In genomic region chr19:55579766-55580621, GRCh38 we compare ENCODE assay signal across 8 cellular contexts. TPM values are rescaled to one million over a fixed set of nuclear protein-coding genes. Genes with fewer than 3 reads are reported as not detected.
DNase-seq lines count a peak whose midpoint lies in the region; ATAC-seq and TF ChIP-seq lines count a peak whose summit lies in the region.

No MANE protein-coding gene starts in this region.

- TF ChIP-seq CTCF in Peyer's patch (IDR thresholded peaks at IDR 0.05) (no peak), endothelial cell (IDR thresholded peaks at IDR 0.05; ENCODE audit: unreplicated experiment) (no peak)

- H3K9me3 ChIP-seq in Peyer's patch (no peaks in the 10 kb centered on the region), mucosa of stomach (ENCODE audit: control insufficient read depth, low read length) (no peaks in the 10 kb centered on the region)

- H3K27ac Mint-ChIP-seq in endothelial cell (ENCODE audit: unreplicated experiment), result peak overlapping the region; percentile 89

- DNase-seq in stimulated activated CD4-positive, alpha-beta T cell treated with anti-CD3 and anti-CD28 coated beads, Interleukin-15, amount 100 ng/mL, for 24 hours, result peak; percentile 21
- no peak for DNase-seq in stimulated activated CD4-positive, alpha-beta T cell treated with anti-CD3 and anti-CD28 coated beads, Interleukin-12 subunit alpha, Interleukin-12 subunit beta, amount 100 ng/mL, for 4 hours
- no peak for DNase-seq in Peyer's patch
- DNase-seq in endothelial cell (ENCODE audit: low spot score), result no peak
- DNase-seq in NCI-H187 treated with DMSO at 0.1 percent for 48 hours (lab: John Stamatoyannopoulos, UW), result no peak
- no peak for DNase-seq in GM19238 (ENCODE audit: insufficient read length, low spot score)

- H3K4me3 ChIP-seq in Peyer's patch, result peak overlapping the region; percentile 71 to 99 (median 76)
- H3K4me3 ChIP-seq in mucosa of stomach (ENCODE audit: low read length), result peak overlapping the region; percentile 20

- H3K36me3 Mint-ChIP-seq in endothelial cell (ENCODE audit: low read depth, unreplicated experiment), result peaks cover 23% of the 10 kb centered on the region

- TF ChIP-seq POLR2A in Peyer's patch (IDR thresholded peaks at IDR 0.05), result no peak

- H3K4me1 ChIP-seq in Peyer's patch (peaks cover 0 to 25% (median 3%) of the 10 kb centered on the region in 4 donors), mucosa of stomach (ENCODE audit: control insufficient read depth, insufficient read depth, low read length) (peaks cover 11% of the 10 kb centered on the region)

- no peak for ATAC-seq in GM18520 (IDR thresholded peaks at IDR 0.05; ENCODE audit: unreplicated experiment)

- peaks cover 7% of the 10 kb centered on the region for H3K27me3 Mint-ChIP-seq in endothelial cell (ENCODE audit: unreplicated experiment)

- peak overlapping the region; percentile 98 for H3K4me3 Mint-ChIP-seq in endothelial cell (ENCODE audit: unreplicated experiment)

- H3K27me3 ChIP-seq in Peyer's patch (no peaks in the 10 kb centered on the region), mucosa of stomach (ENCODE audit: control insufficient read depth, insufficient read depth, low read length) (no peaks in the 10 kb centered on the region)

- H3K9ac ChIP-seq in mucosa of stomach (ENCODE audit: low read length), result peak overlapping the region; percentile 93

- peaks cover 0 to 21% (median 0%) of the 10 kb centered on the region in 3 donors for H3K36me3 ChIP-seq in Peyer's patch
- H3K36me3 ChIP-seq in mucosa of stomach (ENCODE audit: control insufficient read depth, insufficient read depth, low read length), result no peaks in the 10 kb centered on the region

- peak overlapping the region; percentile 81 to 89 (median 84) for H3K27ac ChIP-seq in Peyer's patch

- no peaks in the 10 kb centered on the region for H3K9me3 Mint-ChIP-seq in endothelial cell (ENCODE audit: unreplicated experiment)

- peaks cover 24% of the 10 kb centered on the region for H3K4me1 Mint-ChIP-seq in endothelial cell (ENCODE audit: unreplicated experiment)

RNA-seq across cellular contexts. Expression of gene ZNF579, which starts 0.7 kb away (rescaled TPM):
- total RNA-seq in Peyer's patch, result 1 to 10 TPM in 3 of 4 donors, not detected in 1; 1.7 to 6.1 (median 3.1) TPM
- total RNA-seq in endothelial cell (ENCODE audit: unreplicated experiment), result 36.4 TPM

RNA-seq across cellular contexts. Expression of gene FIZ1, which starts 19.3 kb away (rescaled TPM):
- total RNA-seq in Peyer's patch (10 to 100 TPM in 3 of 4 donors, 1 to 10 TPM in 1; 6.0 to 14.9 (median 12.0) TPM), endothelial cell (ENCODE audit: unreplicated experiment) (21.5 TPM)

RNA-seq across cellular contexts. Expression of gene ZNF524, which starts 20.1 kb away (rescaled TPM):
- total RNA-seq in Peyer's patch (10 to 100 TPM; 30.3 to 45.2 (median 44.4) TPM), endothelial cell (ENCODE audit: unreplicated experiment) (9.3 TPM)

RNA-seq across cellular contexts. Expression of gene ZNF865, which starts 25.5 kb away (rescaled TPM):
- total RNA-seq in Peyer's patch, result 10 to 100 TPM in 3 of 4 donors, 1 to 10 TPM in 1; 8.6 to 18.9 (median 14.3) TPM
- total RNA-seq in endothelial cell (ENCODE audit: unreplicated experiment), result 14.5 TPM

RNA-seq across cellular contexts. Expression of gene SBK3, which starts 34.7 kb away (rescaled TPM):
- total RNA-seq in Peyer's patch (1 to 10 TPM in 1 of 4 donors, not detected in 3; 1.0 TPM), endothelial cell (ENCODE audit: unreplicated experiment) (3.6 TPM)
